18 cellular contexts compared by ENCODE assay signal in the genomic region with DNA sequence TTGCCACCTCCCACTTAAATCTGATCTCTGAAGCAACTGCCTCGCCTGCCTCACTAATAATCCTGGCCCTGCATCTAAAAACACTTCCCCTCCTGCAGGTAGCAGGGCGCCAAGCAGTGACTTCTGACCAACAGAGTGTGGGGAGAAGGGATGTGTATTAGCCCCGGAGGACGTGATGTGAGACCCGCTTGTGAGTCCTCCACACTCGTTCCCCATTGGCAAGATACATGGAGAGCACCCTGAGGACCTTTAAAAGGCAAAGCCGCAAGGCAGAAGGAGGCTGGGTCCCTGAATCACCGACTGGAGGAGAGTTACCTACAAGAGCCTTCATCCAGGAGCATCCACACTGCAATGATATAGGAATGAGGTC. TPM values are rescaled to one million over a fixed set of nuclear protein-coding genes. Genes with fewer than 3 reads are reported as not detected.
DNase-seq lines count a peak whose midpoint lies in the region; ATAC-seq, FAIRE-seq and TF ChIP-seq lines count a peak whose summit lies in the region.
"Had no signal": no experiment of that assay in that cellular context is flagged by ENCODE, and none has a peak within 500 bp of the region (broad histone marks: within the 10 kb centered on the region; RNA-seq: fewer than 3 reads in every experiment).

No MANE protein-coding gene starts in this region.

- H3K4me3 ChIP-seq in cardiac muscle cell (no peak overlapping the region), right atrium auricular region (no peak overlapping the region), kidney (ENCODE audit: low read length in 2 of 2) (no peak overlapping the region)
- H3K4me3 ChIP-seq: pancreas, smooth muscle cell, suprapubic skin had no signal

- H3K4me1 ChIP-seq in cardiac muscle cell (ENCODE audit: low read depth) = no peaks in the 10 kb centered on the region
- H3K4me1 ChIP-seq in right atrium auricular region = no peaks in the 10 kb centered on the region
- no peaks in the 10 kb centered on the region for H3K4me1 ChIP-seq in kidney (ENCODE audit: control insufficient read depth in 1 of 2, insufficient read depth in 1 of 2, low read depth in 1 of 2, low read length in 2 of 2)
- H3K4me1 ChIP-seq: pancreas had no signal

- intact Hi-C loops in activated CD8-positive, alpha-beta T cell treated with anti-CD3 and anti-CD28 coated beads for 36 hours (cut with micrococcal nuclease) = loop anchor here (5.0 kb wide), 1 partner anchor 35 kb away; no protein-coding TSS in a partner anchor
- intact Hi-C loops in kidney (cut with DNase I) = no loop called here

- H3K4me3 Mint-ChIP-seq in activated CD8-positive, alpha-beta T cell treated with anti-CD3 and anti-CD28 coated beads for 36 hours = no peak overlapping the region
- no peak overlapping the region for H3K4me3 Mint-ChIP-seq in type B pancreatic cell

- no peak overlapping the region for H3K9ac ChIP-seq in kidney (ENCODE audit: low read length in 2 of 2)

- no peak for ATAC-seq in activated CD8-positive, alpha-beta T cell treated with anti-CD3 and anti-CD28 coated beads for 36 hours

- H3K27me3 ChIP-seq in cardiac muscle cell (no peaks in the 10 kb centered on the region), right atrium auricular region (no peaks in the 10 kb centered on the region)
- H3K27me3 ChIP-seq: pancreas, suprapubic skin had no signal

- no peaks in the 10 kb centered on the region for H3K27me3 Mint-ChIP-seq in activated CD8-positive, alpha-beta T cell treated with anti-CD3 and anti-CD28 coated beads for 36 hours
- H3K27me3 Mint-ChIP-seq in type B pancreatic cell = no peaks in the 10 kb centered on the region

- peaks cover 37% of the 10 kb centered on the region for H3K36me3 Mint-ChIP-seq in activated CD8-positive, alpha-beta T cell treated with anti-CD3 and anti-CD28 coated beads for 36 hours (ENCODE audit: low read depth)
- peaks cover 19% of the 10 kb centered on the region for H3K36me3 Mint-ChIP-seq in type B pancreatic cell

- CTCF ChIA-PET in activated CD8-positive, alpha-beta T cell treated with anti-CD3 and anti-CD28 coated beads for 36 hours (lab: Charles Lee) = no interaction called here

- no peak for FAIRE-seq in kidney (lab: Jason Lieb, UNC)
- FAIRE-seq: astrocyte, pancreas had no signal

- no peaks in the 10 kb centered on the region for H3K9me3 ChIP-seq in cardiac muscle cell (ENCODE audit: low read depth)
- no peaks in the 10 kb centered on the region for H3K9me3 ChIP-seq in right atrium auricular region
- no peaks in the 10 kb centered on the region for H3K9me3 ChIP-seq in kidney (ENCODE audit: control insufficient read depth in 1 of 2, low read length in 2 of 2)
- H3K9me3 ChIP-seq: pancreas, suprapubic skin had no signal

- TF ChIP-seq CTCF in cardiac muscle cell (IDR thresholded peaks at IDR 0.05; ENCODE audit: low read depth, low read length) (no peak), right atrium auricular region (IDR thresholded peaks at IDR 0.05) (no peak), kidney (IDR thresholded peaks at IDR 0.05; ENCODE audit: borderline replicate concordance, extremely low read depth, insufficient read depth) (no peak), type B pancreatic cell (conservative IDR thresholded peaks at IDR 0.05) (no peak)
- no peak for TF ChIP-seq CTCF in activated CD8-positive, alpha-beta T cell treated with anti-CD3 and anti-CD28 coated beads for 36 hours (IDR thresholded peaks at IDR 0.05)

- POLR2A ChIA-PET in activated CD8-positive, alpha-beta T cell treated with anti-CD3 and anti-CD28 coated beads for 36 hours (lab: Charles Lee) = no interaction called here

- H3K4me1 Mint-ChIP-seq in activated CD8-positive, alpha-beta T cell treated with anti-CD3 and anti-CD28 coated beads for 36 hours (ENCODE audit: low read depth) = peaks cover 54% of the 10 kb centered on the region
- H3K4me1 Mint-ChIP-seq in type B pancreatic cell (ENCODE audit: unreplicated experiment) = no peaks in the 10 kb centered on the region

- H3K27ac ChIP-seq in cardiac muscle cell (peak overlapping the region; percentile 22), right atrium auricular region (no peak overlapping the region), kidney (ENCODE audit: low read depth in 2 of 2, low read length in 2 of 2) (no peak overlapping the region)
- H3K27ac ChIP-seq: suprapubic skin, WERI-Rb-1 had no signal

- H3K9me3 Mint-ChIP-seq in activated CD8-positive, alpha-beta T cell treated with anti-CD3 and anti-CD28 coated beads for 36 hours = no peaks in the 10 kb centered on the region
- no peaks in the 10 kb centered on the region for H3K9me3 Mint-ChIP-seq in type B pancreatic cell

- H3K27ac Mint-ChIP-seq in activated CD8-positive, alpha-beta T cell treated with anti-CD3 and anti-CD28 coated beads for 36 hours = peak overlapping the region; percentile 66
- peak overlapping the region; percentile 18 for H3K27ac Mint-ChIP-seq in type B pancreatic cell

- DNase-seq in cardiac muscle cell (ENCODE audit: low read depth in 1 of 2, low spot score in 1 of 2) (no peak), right atrium auricular region (ENCODE audit: low spot score) (no peak), kidney (peak; percentile 37), type B pancreatic cell (ENCODE audit: extremely low spot score, unreplicated experiment) (no peak), NCI-H128 (lab: John Stamatoyannopoulos, UW; ENCODE audit: unreplicated experiment) (no peak), NCI-H2107 (lab: John Stamatoyannopoulos, UW) (no peak), germinal center (ENCODE audit: low spot score) (no peak)
- DNase-seq in activated CD8-positive, alpha-beta T cell treated with anti-CD3 and anti-CD28 coated beads for 36 hours = no peak
- DNase-seq: foreskin fibroblast, MM.1S, NCI-H2081, pancreas, WERI-Rb-1 had no signal

- H3K36me3 ChIP-seq in cardiac muscle cell (peaks cover 14% of the 10 kb centered on the region), right atrium auricular region (peaks cover 6% of the 10 kb centered on the region), kidney (ENCODE audit: control insufficient read depth in 1 of 2, insufficient read depth in 2 of 2, low read length in 2 of 2) (peaks cover 2 to 4% of the 10 kb centered on the region in 2 donors)

RNA-seq across cellular contexts. Expression of a gene that starts 6.1 kb away (rescaled TPM):
- 2.9 and 3.1 TPM in 2 replicates for total RNA-seq in cardiac muscle cell
- 2.3 and 4.0 TPM in 2 replicates for polyA plus RNA-seq in cardiac muscle cell
- 1 to 10 TPM; 2.6 to 6.2 TPM for total RNA-seq in right atrium auricular region
- 1 to 10 TPM; 5.8 to 6.6 TPM for total RNA-seq in activated CD8-positive, alpha-beta T cell treated with anti-CD3 and anti-CD28 coated beads for 36 hours
- 18.8 TPM for total RNA-seq in kidney
- polyA plus RNA-seq in kidney (ENCODE audit: insufficient read depth, low read depth, low replicate concordance) = 15.4 TPM
- 2.1 and 2.8 TPM in 2 replicates for total RNA-seq in type B pancreatic cell (ENCODE audit: low replicate concordance)

RNA-seq across cellular contexts. Expression of a gene that starts 9.3 kb away (rescaled TPM):
- total RNA-seq in cardiac muscle cell = 28.5 and 29.1 TPM in 2 replicates
- 29.2 and 31.0 TPM in 2 replicates for polyA plus RNA-seq in cardiac muscle cell
- 1 to 10 TPM; 9.3 to 9.8 TPM for total RNA-seq in right atrium auricular region
- 10 to 100 TPM; 43.7 to 46.8 TPM for total RNA-seq in activated CD8-positive, alpha-beta T cell treated with anti-CD3 and anti-CD28 coated beads for 36 hours
- total RNA-seq in kidney = 76.4 TPM
- polyA plus RNA-seq in kidney (ENCODE audit: insufficient read depth, low read depth, low replicate concordance) = 45.0 TPM
- total RNA-seq in type B pancreatic cell (ENCODE audit: low replicate concordance) = 45.2 and 51.5 TPM in 2 replicates

RNA-seq across cellular contexts. Expression of a gene that starts 59.7 kb away (rescaled TPM):
- not detected in 2 replicates for total RNA-seq in cardiac muscle cell
- 6.7 and 8.9 TPM in 2 replicates for polyA plus RNA-seq in cardiac muscle cell
- not detected for total RNA-seq in right atrium auricular region
- not detected for total RNA-seq in activated CD8-positive, alpha-beta T cell treated with anti-CD3 and anti-CD28 coated beads for 36 hours
- total RNA-seq in kidney = not detected
- polyA plus RNA-seq in kidney (ENCODE audit: insufficient read depth, low read depth, low replicate concordance) = not detected
- total RNA-seq in type B pancreatic cell (ENCODE audit: low replicate concordance) = not detected in 2 replicates
- total RNA-seq: astrocyte, mesenteric fat pad, pancreas, smooth muscle cell, suprapubic skin had no signal
- polyA plus RNA-seq: AG04450 had no signal
